ENCODE assay signal across 1 cellular context in the genomic region with DNA sequence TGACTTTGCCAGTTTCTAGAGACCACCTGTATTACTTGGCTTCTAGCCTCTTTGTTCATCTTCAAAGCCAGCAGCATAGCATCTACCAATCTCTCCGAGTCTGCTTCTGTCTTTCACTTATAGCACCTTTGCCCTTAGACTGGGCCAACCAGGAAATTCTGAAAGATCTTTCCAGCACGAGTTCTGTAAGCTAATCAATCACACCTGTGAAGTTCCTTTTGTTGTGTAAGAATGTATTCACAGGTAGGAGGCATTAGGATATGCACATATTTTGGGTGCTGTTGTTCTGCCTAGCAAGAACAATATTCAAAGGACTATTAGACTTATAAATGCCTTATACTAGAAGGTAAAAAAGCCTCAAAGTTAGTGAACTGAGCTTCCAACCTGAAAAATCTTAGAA.
TF ChIP-seq lines count a peak whose summit lies in the region.

No MANE protein-coding gene starts in this region.

TF ChIP-seq in H1, 55 proteins besides CTCF, POLR2A, EP300 and RAD21:
- TF ChIP-seq CHD7 (IDR thresholded peaks at IDR 0.05; ENCODE audit: insufficient replicate concordance, low read length) (no peak), PHF8 (conservative IDR thresholded peaks at IDR 0.05; ENCODE audit: low read depth, low read length) (no peak), CREB1 (IDR thresholded peaks at IDR 0.05) (no peak), RBBP5 (IDR thresholded peaks at IDR 0.05; ENCODE audit: borderline replicate concordance, low read depth, low read length) (no peak), SAP30 (IDR thresholded peaks at IDR 0.05; ENCODE audit: insufficient read depth, insufficient replicate concordance, low read length) (no peak), POU5F1 (IDR thresholded peaks at IDR 0.05; ENCODE audit: low read depth, low read length) (peak; percentile 89), ZNF274 (IDR thresholded peaks at IDR 0.05; ENCODE audit: borderline replicate concordance, extremely low read depth, low read length) (no peak), NANOG (IDR thresholded peaks at IDR 0.05; ENCODE audit: insufficient read depth, low read depth, low read length, poor library complexity, severe bottlenecking) (peak; percentile 19), YY1 (IDR thresholded peaks at IDR 0.05; ENCODE audit: low read depth, low read length) (no peak), CHD2 (IDR thresholded peaks at IDR 0.05; ENCODE audit: low read length) (no peak), BACH1 (IDR thresholded peaks at IDR 0.05; ENCODE audit: low read length) (no peak), CEBPB (IDR thresholded peaks at IDR 0.05; ENCODE audit: low read depth, low read length) (peak; percentile 43; the same call in 1 of the 2 replicates), TCF12 (IDR thresholded peaks at IDR 0.05; ENCODE audit: low read depth, low read length) (0 out of 2 replicates have a peak, but pooled peaks have one; percentile 80), HDAC2 (IDR thresholded peaks at IDR 0.05; ENCODE audit: borderline replicate concordance in 1 of 2, low read depth in 2 of 2, low read length in 2 of 2) (peak in 1 of 2 experiments; percentile 79; a peak in 1 of 4 replicates), TEAD4 (IDR thresholded peaks at IDR 0.05; ENCODE audit: low read depth, low read length) (peak; percentile 60; the same call in 1 of the 2 replicates), ASH2L (IDR thresholded peaks at IDR 0.05; ENCODE audit: low read length) (no peak), KDM5A (IDR thresholded peaks at IDR 0.05; ENCODE audit: low read length) (no peak), BCL11A (IDR thresholded peaks at IDR 0.05; ENCODE audit: low read depth in 2 of 2, low read length in 2 of 2) (peak in 1 of 2 experiments; percentile 15), MAX (IDR thresholded peaks at IDR 0.05) (0 out of 2 replicates have a peak, but pooled peaks have one; percentile 10), TAF7 (optimal IDR thresholded peaks at IDR 0.05; ENCODE audit: borderline replicate concordance, low read depth, low read length) (no peak)
- TF ChIP-seq, protein P1, sequence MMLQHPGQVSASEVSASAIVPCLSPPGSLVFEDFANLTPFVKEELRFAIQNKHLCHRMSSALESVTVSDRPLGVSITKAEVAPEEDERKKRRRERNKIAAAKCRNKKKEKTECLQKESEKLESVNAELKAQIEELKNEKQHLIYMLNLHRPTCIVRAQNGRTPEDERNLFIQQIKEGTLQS (IDR thresholded peaks at IDR 0.05; ENCODE audit: insufficient read depth, low read depth, low read length), result no peak
TF ChIP-seq in H1: peak in this region for 8.
